Comparison of ENCODE assay signal across 1 cellular context in the genomic region with DNA sequence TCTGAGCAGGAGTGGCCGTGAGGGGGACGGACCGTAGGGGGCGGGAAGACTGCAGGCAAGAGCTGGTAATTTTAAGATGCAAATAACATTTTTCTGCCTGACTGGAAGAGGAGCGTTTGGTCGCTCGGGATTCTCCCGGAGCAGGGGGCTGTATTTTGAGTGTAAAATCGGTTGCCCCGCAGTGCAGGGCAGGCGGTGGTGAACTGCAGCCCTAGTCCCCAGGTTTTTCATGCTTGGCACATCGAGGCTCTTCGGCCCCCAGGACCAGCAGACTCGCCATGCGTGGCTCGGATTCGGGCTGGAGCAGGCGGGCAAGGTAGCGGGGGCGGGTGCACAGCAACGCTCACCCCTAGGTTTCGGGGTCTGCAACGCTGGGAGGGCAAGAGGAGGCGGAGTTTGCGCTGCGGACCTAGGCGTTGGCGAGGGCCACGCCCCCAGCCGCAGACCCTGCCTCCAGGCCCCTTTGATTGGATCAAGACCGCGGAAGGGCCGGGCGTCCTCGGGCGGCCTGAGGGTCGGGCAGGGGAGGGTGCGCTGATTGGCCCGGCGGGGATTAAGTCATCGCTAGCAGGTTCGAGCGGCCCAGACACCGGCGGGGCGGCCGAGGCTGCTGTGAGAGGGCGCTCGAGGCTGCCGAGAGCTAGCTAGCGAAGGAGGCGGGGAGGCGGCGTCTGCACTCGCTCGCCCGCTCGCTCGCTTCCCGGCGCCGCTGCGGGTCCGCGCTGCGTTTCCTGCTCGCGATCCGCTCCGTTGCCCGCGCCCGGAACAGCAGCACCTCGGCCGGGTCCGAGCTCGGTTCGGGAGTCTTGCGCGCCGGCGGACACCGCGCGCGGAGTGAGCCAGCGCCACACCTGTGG.
A peak's percentile ranks its signal among the peaks of the same experiment; 100 is the strongest.
TF ChIP-seq lines count a peak whose summit lies in the region.

A gene with protein sequence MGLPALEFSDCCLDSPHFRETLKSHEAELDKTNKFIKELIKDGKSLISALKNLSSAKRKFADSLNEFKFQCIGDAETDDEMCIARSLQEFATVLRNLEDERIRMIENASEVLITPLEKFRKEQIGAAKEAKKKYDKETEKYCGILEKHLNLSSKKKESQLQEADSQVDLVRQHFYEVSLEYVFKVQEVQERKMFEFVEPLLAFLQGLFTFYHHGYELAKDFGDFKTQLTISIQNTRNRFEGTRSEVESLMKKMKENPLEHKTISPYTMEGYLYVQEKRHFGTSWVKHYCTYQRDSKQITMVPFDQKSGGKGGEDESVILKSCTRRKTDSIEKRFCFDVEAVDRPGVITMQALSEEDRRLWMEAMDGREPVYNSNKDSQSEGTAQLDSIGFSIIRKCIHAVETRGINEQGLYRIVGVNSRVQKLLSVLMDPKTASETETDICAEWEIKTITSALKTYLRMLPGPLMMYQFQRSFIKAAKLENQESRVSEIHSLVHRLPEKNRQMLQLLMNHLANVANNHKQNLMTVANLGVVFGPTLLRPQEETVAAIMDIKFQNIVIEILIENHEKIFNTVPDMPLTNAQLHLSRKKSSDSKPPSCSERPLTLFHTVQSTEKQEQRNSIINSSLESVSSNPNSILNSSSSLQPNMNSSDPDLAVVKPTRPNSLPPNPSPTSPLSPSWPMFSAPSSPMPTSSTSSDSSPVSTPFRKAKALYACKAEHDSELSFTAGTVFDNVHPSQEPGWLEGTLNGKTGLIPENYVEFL (plus strand): TSS at position 585 of the 857 bp plus-strand sequence. CDS start 385 bp downstream, outside the sequence.

TF ChIP-seq in K562, 482 proteins besides CTCF, POLR2A, EP300 and RAD21 (continued from another document and continues in another):
- TF ChIP-seq, protein P1, sequence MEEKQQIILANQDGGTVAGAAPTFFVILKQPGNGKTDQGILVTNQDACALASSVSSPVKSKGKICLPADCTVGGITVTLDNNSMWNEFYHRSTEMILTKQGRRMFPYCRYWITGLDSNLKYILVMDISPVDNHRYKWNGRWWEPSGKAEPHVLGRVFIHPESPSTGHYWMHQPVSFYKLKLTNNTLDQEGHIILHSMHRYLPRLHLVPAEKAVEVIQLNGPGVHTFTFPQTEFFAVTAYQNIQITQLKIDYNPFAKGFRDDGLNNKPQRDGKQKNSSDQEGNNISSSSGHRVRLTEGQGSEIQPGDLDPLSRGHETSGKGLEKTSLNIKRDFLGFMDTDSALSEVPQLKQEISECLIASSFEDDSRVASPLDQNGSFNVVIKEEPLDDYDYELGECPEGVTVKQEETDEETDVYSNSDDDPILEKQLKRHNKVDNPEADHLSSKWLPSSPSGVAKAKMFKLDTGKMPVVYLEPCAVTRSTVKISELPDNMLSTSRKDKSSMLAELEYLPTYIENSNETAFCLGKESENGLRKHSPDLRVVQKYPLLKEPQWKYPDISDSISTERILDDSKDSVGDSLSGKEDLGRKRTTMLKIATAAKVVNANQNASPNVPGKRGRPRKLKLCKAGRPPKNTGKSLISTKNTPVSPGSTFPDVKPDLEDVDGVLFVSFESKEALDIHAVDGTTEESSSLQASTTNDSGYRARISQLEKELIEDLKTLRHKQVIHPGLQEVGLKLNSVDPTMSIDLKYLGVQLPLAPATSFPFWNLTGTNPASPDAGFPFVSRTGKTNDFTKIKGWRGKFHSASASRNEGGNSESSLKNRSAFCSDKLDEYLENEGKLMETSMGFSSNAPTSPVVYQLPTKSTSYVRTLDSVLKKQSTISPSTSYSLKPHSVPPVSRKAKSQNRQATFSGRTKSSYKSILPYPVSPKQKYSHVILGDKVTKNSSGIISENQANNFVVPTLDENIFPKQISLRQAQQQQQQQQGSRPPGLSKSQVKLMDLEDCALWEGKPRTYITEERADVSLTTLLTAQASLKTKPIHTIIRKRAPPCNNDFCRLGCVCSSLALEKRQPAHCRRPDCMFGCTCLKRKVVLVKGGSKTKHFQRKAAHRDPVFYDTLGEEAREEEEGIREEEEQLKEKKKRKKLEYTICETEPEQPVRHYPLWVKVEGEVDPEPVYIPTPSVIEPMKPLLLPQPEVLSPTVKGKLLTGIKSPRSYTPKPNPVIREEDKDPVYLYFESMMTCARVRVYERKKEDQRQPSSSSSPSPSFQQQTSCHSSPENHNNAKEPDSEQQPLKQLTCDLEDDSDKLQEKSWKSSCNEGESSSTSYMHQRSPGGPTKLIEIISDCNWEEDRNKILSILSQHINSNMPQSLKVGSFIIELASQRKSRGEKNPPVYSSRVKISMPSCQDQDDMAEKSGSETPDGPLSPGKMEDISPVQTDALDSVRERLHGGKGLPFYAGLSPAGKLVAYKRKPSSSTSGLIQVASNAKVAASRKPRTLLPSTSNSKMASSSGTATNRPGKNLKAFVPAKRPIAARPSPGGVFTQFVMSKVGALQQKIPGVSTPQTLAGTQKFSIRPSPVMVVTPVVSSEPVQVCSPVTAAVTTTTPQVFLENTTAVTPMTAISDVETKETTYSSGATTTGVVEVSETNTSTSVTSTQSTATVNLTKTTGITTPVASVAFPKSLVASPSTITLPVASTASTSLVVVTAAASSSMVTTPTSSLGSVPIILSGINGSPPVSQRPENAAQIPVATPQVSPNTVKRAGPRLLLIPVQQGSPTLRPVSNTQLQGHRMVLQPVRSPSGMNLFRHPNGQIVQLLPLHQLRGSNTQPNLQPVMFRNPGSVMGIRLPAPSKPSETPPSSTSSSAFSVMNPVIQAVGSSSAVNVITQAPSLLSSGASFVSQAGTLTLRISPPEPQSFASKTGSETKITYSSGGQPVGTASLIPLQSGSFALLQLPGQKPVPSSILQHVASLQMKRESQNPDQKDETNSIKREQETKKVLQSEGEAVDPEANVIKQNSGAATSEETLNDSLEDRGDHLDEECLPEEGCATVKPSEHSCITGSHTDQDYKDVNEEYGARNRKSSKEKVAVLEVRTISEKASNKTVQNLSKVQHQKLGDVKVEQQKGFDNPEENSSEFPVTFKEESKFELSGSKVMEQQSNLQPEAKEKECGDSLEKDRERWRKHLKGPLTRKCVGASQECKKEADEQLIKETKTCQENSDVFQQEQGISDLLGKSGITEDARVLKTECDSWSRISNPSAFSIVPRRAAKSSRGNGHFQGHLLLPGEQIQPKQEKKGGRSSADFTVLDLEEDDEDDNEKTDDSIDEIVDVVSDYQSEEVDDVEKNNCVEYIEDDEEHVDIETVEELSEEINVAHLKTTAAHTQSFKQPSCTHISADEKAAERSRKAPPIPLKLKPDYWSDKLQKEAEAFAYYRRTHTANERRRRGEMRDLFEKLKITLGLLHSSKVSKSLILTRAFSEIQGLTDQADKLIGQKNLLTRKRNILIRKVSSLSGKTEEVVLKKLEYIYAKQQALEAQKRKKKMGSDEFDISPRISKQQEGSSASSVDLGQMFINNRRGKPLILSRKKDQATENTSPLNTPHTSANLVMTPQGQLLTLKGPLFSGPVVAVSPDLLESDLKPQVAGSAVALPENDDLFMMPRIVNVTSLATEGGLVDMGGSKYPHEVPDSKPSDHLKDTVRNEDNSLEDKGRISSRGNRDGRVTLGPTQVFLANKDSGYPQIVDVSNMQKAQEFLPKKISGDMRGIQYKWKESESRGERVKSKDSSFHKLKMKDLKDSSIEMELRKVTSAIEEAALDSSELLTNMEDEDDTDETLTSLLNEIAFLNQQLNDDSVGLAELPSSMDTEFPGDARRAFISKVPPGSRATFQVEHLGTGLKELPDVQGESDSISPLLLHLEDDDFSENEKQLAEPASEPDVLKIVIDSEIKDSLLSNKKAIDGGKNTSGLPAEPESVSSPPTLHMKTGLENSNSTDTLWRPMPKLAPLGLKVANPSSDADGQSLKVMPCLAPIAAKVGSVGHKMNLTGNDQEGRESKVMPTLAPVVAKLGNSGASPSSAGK (IDR thresholded peaks at IDR 0.05): peak; percentile 32; the same call in 1 of the 2 replicates
- peak; percentile 83 for TF ChIP-seq POLR2G (IDR thresholded peaks at IDR 0.05; ENCODE audit: low read depth, low read length)
- TF ChIP-seq GATAD2A (IDR thresholded peaks at IDR 0.05): no peak
- peak; percentile 79 to 83 for TF ChIP-seq NRF1 (conservative IDR thresholded peaks at IDR 0.05 in 1 of 2, IDR thresholded peaks at IDR 0.05 in 1 of 2)
- peak; percentile 59; the same call in 1 of the 2 replicates for TF ChIP-seq ZBTB17 (CRISPR knock-in tag; IDR thresholded peaks at IDR 0.05)
- TF ChIP-seq MYC (IDR thresholded peaks at IDR 0.05; ENCODE audit: low read depth, low read length): 0 out of 2 replicates have a peak, but pooled peaks have one; percentile 26
- TF ChIP-seq MYC (CRISPR knock-in tag; IDR thresholded peaks at IDR 0.05; ENCODE audit: borderline replicate concordance, low read depth): no peak
- peak; percentile 58; the same call in 1 of the 2 replicates for TF ChIP-seq JUND (IDR thresholded peaks at IDR 0.05; ENCODE audit: borderline replicate concordance, low read depth, low read length)
- peak; percentile 39; the same call in 1 of the 3 replicates for TF ChIP-seq JUND (tag; IDR thresholded peaks at IDR 0.05; ENCODE audit: borderline replicate concordance, low read depth, low read length)
- TF ChIP-seq, protein P2, sequence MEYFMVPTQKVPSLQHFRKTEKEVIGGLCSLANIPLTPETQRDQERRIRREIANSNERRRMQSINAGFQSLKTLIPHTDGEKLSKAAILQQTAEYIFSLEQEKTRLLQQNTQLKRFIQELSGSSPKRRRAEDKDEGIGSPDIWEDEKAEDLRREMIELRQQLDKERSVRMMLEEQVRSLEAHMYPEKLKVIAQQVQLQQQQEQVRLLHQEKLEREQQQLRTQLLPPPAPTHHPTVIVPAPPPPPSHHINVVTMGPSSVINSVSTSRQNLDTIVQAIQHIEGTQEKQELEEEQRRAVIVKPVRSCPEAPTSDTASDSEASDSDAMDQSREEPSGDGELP (CRISPR knock-in tag; IDR thresholded peaks at IDR 0.05; ENCODE audit: borderline replicate concordance): peak; percentile 27; the same call in 1 of the 2 replicates
- no peak for TF ChIP-seq CHD1 (IDR thresholded peaks at IDR 0.05; ENCODE audit: low read length)
- TF ChIP-seq JUN (IDR thresholded peaks at IDR 0.05; ENCODE audit: borderline replicate concordance, low read depth, low read length): 0 out of 2 replicates have a peak, but pooled peaks have one; percentile 5
- no peak for TF ChIP-seq JUN (CRISPR knock-in tag; IDR thresholded peaks at IDR 0.05; ENCODE audit: borderline replicate concordance)
- peak; percentile 27 for TF ChIP-seq SP2 (IDR thresholded peaks at IDR 0.05; ENCODE audit: extremely low read depth, low read depth, low read length, poor library complexity, severe bottlenecking)
- TF ChIP-seq, protein P3, sequence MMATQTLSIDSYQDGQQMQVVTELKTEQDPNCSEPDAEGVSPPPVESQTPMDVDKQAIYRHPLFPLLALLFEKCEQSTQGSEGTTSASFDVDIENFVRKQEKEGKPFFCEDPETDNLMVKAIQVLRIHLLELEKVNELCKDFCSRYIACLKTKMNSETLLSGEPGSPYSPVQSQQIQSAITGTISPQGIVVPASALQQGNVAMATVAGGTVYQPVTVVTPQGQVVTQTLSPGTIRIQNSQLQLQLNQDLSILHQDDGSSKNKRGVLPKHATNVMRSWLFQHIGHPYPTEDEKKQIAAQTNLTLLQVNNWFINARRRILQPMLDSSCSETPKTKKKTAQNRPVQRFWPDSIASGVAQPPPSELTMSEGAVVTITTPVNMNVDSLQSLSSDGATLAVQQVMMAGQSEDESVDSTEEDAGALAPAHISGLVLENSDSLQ (IDR thresholded peaks at IDR 0.05): peak; percentile 53; the same call in 1 of the 2 replicates
- TF ChIP-seq, protein P4, sequence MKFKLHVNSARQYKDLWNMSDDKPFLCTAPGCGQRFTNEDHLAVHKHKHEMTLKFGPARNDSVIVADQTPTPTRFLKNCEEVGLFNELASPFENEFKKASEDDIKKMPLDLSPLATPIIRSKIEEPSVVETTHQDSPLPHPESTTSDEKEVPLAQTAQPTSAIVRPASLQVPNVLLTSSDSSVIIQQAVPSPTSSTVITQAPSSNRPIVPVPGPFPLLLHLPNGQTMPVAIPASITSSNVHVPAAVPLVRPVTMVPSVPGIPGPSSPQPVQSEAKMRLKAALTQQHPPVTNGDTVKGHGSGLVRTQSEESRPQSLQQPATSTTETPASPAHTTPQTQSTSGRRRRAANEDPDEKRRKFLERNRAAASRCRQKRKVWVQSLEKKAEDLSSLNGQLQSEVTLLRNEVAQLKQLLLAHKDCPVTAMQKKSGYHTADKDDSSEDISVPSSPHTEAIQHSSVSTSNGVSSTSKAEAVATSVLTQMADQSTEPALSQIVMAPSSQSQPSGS (CRISPR knock-in tag; IDR thresholded peaks at IDR 0.05): peak; percentile 59; the same call in 1 of the 2 replicates
- TF ChIP-seq, protein P5, sequence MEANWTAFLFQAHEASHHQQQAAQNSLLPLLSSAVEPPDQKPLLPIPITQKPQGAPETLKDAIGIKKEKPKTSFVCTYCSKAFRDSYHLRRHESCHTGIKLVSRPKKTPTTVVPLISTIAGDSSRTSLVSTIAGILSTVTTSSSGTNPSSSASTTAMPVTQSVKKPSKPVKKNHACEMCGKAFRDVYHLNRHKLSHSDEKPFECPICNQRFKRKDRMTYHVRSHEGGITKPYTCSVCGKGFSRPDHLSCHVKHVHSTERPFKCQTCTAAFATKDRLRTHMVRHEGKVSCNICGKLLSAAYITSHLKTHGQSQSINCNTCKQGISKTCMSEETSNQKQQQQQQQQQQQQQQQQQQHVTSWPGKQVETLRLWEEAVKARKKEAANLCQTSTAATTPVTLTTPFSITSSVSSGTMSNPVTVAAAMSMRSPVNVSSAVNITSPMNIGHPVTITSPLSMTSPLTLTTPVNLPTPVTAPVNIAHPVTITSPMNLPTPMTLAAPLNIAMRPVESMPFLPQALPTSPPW (CRISPR knock-in tag; IDR thresholded peaks at IDR 0.05): 0 out of 2 replicates have a peak, but pooled peaks have one; percentile 20
- TF ChIP-seq PRMT5 (CRISPR knock-in tag; IDR thresholded peaks at IDR 0.05): no peak
- TF ChIP-seq NR2C2 (CRISPR knock-in tag; IDR thresholded peaks at IDR 0.05): no peak
- TF ChIP-seq NR2C2 (tag; IDR thresholded peaks at IDR 0.05): peak; percentile 53; the same call in 1 of the 2 replicates
- peak; percentile 65 for TF ChIP-seq TBP (optimal IDR thresholded peaks at IDR 0.05; ENCODE audit: low read depth, low read length)
- TF ChIP-seq NUFIP1 (IDR thresholded peaks at IDR 0.05; ENCODE audit: partially characterized antibody): no peak
- peak; percentile 85; the same call in 1 of the 2 replicates for TF ChIP-seq KDM2B (CRISPR knock-in tag; IDR thresholded peaks at IDR 0.05)
- peak; percentile 21 to 23; a peak in 1 of 4 replicates for TF ChIP-seq MAZ (CRISPR knock-in tag; conservative IDR thresholded peaks at IDR 0.05 in 1 of 2, IDR thresholded peaks at IDR 0.05 in 1 of 2)
- TF ChIP-seq MCM7 (IDR thresholded peaks at IDR 0.05): no peak
- TF ChIP-seq MTA2 (IDR thresholded peaks at IDR 0.05; ENCODE audit: low read depth): no peak
- no peak for TF ChIP-seq CEBPG (CRISPR knock-in tag; IDR thresholded peaks at IDR 0.05)
- TF ChIP-seq CEBPG (tag; conservative IDR thresholded peaks at IDR 0.05 in 1 of 2, IDR thresholded peaks at IDR 0.05 in 1 of 2): 0 out of 4 replicates have a peak, but pooled peaks of 1 of the 2 experiments have one; percentile 33
- TF ChIP-seq RBM34 (IDR thresholded peaks at IDR 0.05; ENCODE audit: borderline replicate concordance, insufficient read depth, low read length): 0 out of 2 replicates have a peak, but pooled peaks have one; percentile 55
- TF ChIP-seq, protein P6, sequence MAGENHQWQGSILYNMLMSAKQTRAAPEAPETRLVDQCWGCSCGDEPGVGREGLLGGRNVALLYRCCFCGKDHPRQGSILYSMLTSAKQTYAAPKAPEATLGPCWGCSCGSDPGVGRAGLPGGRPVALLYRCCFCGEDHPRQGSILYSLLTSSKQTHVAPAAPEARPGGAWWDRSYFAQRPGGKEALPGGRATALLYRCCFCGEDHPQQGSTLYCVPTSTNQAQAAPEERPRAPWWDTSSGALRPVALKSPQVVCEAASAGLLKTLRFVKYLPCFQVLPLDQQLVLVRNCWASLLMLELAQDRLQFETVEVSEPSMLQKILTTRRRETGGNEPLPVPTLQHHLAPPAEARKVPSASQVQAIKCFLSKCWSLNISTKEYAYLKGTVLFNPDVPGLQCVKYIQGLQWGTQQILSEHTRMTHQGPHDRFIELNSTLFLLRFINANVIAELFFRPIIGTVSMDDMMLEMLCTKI (IDR thresholded peaks at IDR 0.05; ENCODE audit: partially characterized antibody): no peak
- peak; percentile 68 for TF ChIP-seq RBM25 (IDR thresholded peaks at IDR 0.05; ENCODE audit: low read depth, low read length, severe bottlenecking)
- TF ChIP-seq CXXC5 (CRISPR knock-in tag; IDR thresholded peaks at IDR 0.05): peak; percentile 52
- TF ChIP-seq NFIC (IDR thresholded peaks at IDR 0.05): peak; percentile 16; the same call in 1 of the 2 replicates
